ENCODE assay signal across 15 cellular contexts in the genomic region with DNA sequence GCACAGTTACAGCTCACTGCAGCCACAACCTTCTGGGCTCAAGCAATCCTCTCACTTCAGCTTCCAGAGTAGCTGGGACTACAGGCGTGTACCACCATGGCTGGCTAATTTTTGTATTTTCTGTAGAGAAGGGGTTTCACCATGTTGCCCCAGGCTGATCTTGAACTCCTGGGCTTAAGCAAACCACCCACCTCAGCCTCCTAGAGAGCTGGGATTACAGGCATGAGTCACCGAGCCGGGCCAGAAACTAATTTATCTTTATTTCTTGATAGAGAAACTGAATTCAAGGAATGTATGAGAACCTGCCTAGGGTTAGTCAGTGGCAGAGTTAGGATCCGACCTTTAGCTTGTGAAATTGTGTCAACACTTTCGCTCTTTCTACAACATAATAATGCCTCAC. TPM values are rescaled to one million over a fixed set of nuclear protein-coding genes. Genes with fewer than 3 reads are reported as not detected.
DNase-seq lines count a peak whose midpoint lies in the region; ATAC-seq, FAIRE-seq and TF ChIP-seq lines count a peak whose summit lies in the region.
"Had no signal": no experiment of that assay in that cellular context is flagged by ENCODE, and none has a peak within 500 bp of the region (broad histone marks: within the 10 kb centered on the region; RNA-seq: fewer than 3 reads in every experiment).

No MANE protein-coding gene starts in this region.

- no peak overlapping the region for H3K4me2 ChIP-seq in IMR-90 (ENCODE audit: low read depth, low read length)

- TF ChIP-seq POLR2A in IMR-90 (IDR thresholded peaks at IDR 0.05; ENCODE audit: low read depth, low read length) (no peak), transverse colon (IDR thresholded peaks at IDR 0.05) (no peak)

- POLR2A ChIA-PET in IMR-90 (lab: Charles Lee; ENCODE audit: unreplicated experiment): no interaction called here

- H2BK15ac ChIP-seq in IMR-90 (ENCODE audit: low read depth, low read length): no peak overlapping the region

- no peak overlapping the region for H3K14ac ChIP-seq in IMR-90 (replicated peaks; ENCODE audit: low read depth, low read length)

- no peak for TF ChIP-seq RAD21 in IMR-90 (IDR thresholded peaks at IDR 0.05; ENCODE audit: low read length)

- peaks cover 5% of the 10 kb centered on the region for H3K4me1 Mint-ChIP-seq in stimulated activated naive CD8-positive, alpha-beta T cell treated with anti-CD3 and anti-CD28 coated beads, Interleukin-15, amount 100 ng/mL, for 72 hours

- no peak for FAIRE-seq in kidney (lab: Jason Lieb, UNC)
- FAIRE-seq: A204.1 had no signal

- H3K27ac ChIP-seq in IMR-90 (ENCODE audit: insufficient read depth, low read length) (no peak overlapping the region), kidney (ENCODE audit: low read depth in 2 of 2, low read length in 2 of 2) (peak overlapping the region; percentile 52 to 82), transverse colon (no peak overlapping the region)
- H3K27ac ChIP-seq: esophagus squamous epithelium had no signal

- no peak overlapping the region for H3K4ac ChIP-seq in IMR-90 (ENCODE audit: low read depth, low read length)

- no peak overlapping the region for H2AFZ ChIP-seq in IMR-90 (replicated peaks; ENCODE audit: low read length, poor library complexity)

- H3K27me3 Mint-ChIP-seq in stimulated activated naive CD8-positive, alpha-beta T cell treated with anti-CD3 and anti-CD28 coated beads, Interleukin-15, amount 100 ng/mL, for 72 hours: peaks cover 1% of the 10 kb centered on the region

- peaks cover 0 to 2% of the 10 kb centered on the region in 2 experiments; a peak in 1 of 4 replicates for H3K79me1 ChIP-seq in IMR-90 (ENCODE audit: low read depth in 1 of 2, low read length in 2 of 2)

- no TSS peak for BruUV-seq in IMR-90 (replicated peaks; lab: Mats Ljungman, UMichigan)

- TF ChIP-seq CTCF in IMR-90 (conservative IDR thresholded peaks at IDR 0.05; ENCODE audit: low read depth, low read length) (no peak), kidney (IDR thresholded peaks at IDR 0.05; ENCODE audit: borderline replicate concordance, extremely low read depth, insufficient read depth) (no peak), transverse colon (IDR thresholded peaks at IDR 0.05) (no peak)

- H3K27ac Mint-ChIP-seq in stimulated activated naive CD8-positive, alpha-beta T cell treated with anti-CD3 and anti-CD28 coated beads, Interleukin-15, amount 100 ng/mL, for 72 hours: no peak overlapping the region
- H3K27ac Mint-ChIP-seq: activated naive CD8-positive, alpha-beta T cell treated with anti-CD3 and anti-CD28 coated beads for 36 hours had no signal

- H3K4me3 ChIP-seq in IMR-90 (ENCODE audit: insufficient read depth, low read depth, low read length): no peak overlapping the region
- no peak overlapping the region for H3K4me3 ChIP-seq in kidney (ENCODE audit: low read length in 2 of 2)
- no peak overlapping the region for H3K4me3 ChIP-seq in transverse colon
- H3K4me3 ChIP-seq: esophagus squamous epithelium had no signal

- no peaks in the 10 kb centered on the region for H4K20me1 ChIP-seq in IMR-90 (ENCODE audit: insufficient read depth, low read length)

- in situ Hi-C loops in IMR-90 (cut with MboI; ENCODE audit: low sequenced_read_pairs): no loop called here
- in situ Hi-C loops in transverse colon (cut with MboI; ENCODE audit: low pct_ligation_motif_present in 1 of 4, low pct_unique_long_range_greater_than_20kb in 1 of 4, low sequenced_read_pairs in 3 of 4): no loop called here

- WGBS in IMR-90 (ENCODE audit: extremely low coverage in 2 of 2, insufficient read length in 1 of 2), 2 experiments: no CpG with 5 or more reads among the region's 5 CpGs
- WGBS in transverse colon (ENCODE audit: low coverage in 1 of 2), 2 donors: 80 to 85% methylated on average over 4 to 5 of the region's 5 CpGs

- no peak overlapping the region for H2AK5ac ChIP-seq in IMR-90 (ENCODE audit: low read depth, low read length)

- no peaks in the 10 kb centered on the region for H3K9me3 ChIP-seq in IMR-90 (ENCODE audit: control insufficient read depth, insufficient read depth, low read length)
- no peaks in the 10 kb centered on the region for H3K9me3 ChIP-seq in kidney (ENCODE audit: control insufficient read depth in 1 of 2, low read length in 2 of 2)
- H3K9me3 ChIP-seq in transverse colon: no peaks in the 10 kb centered on the region
- H3K9me3 ChIP-seq: esophagus squamous epithelium had no signal

- no peak overlapping the region for H3K23ac ChIP-seq in IMR-90 (ENCODE audit: low read depth, low read length)

- H3K56ac ChIP-seq in IMR-90 (ENCODE audit: extremely low read depth, insufficient read depth, low read length): no peak overlapping the region

- TF ChIP-seq EP300 in transverse colon (IDR thresholded peaks at IDR 0.05; ENCODE audit: low read depth): no peak

- no peaks in the 10 kb centered on the region for H3K36me3 ChIP-seq in IMR-90 (ENCODE audit: control insufficient read depth, insufficient read depth, low read length)
- H3K36me3 ChIP-seq in kidney (ENCODE audit: control insufficient read depth in 1 of 2, insufficient read depth in 2 of 2, low read length in 2 of 2): no peaks in the 10 kb centered on the region
- no peaks in the 10 kb centered on the region for H3K36me3 ChIP-seq in transverse colon
- H3K36me3 ChIP-seq: esophagus squamous epithelium had no signal

- no peak overlapping the region for H2BK120ac ChIP-seq in IMR-90 (ENCODE audit: low read depth, low read length)

- H4K5ac ChIP-seq in IMR-90 (ENCODE audit: low read depth, low read length): no peak overlapping the region

- H3K4me3 Mint-ChIP-seq in stimulated activated naive CD8-positive, alpha-beta T cell treated with anti-CD3 and anti-CD28 coated beads, Interleukin-15, amount 100 ng/mL, for 72 hours: no peak overlapping the region
- H3K4me3 Mint-ChIP-seq: activated naive CD8-positive, alpha-beta T cell treated with anti-CD3 and anti-CD28 coated beads for 36 hours had no signal

- intact Hi-C loops in IMR-90 (cut with micrococcal nuclease) (loop anchor here (2.0 kb wide), 1 partner anchor 26 kb away; no protein-coding TSS in a partner anchor), kidney (cut with DNase I) (no loop called here), transverse colon (cut with DNase I; ENCODE audit: low total_unique reads) (no loop called here)

- peak; percentile 68 for DNase-seq in A172 (ENCODE audit: low spot score)
- peak; percentile 60 for DNase-seq in IMR-90
- peak; percentile 80 for DNase-seq in astrocyte of the hippocampus (ENCODE audit: low read depth, low spot score)
- no peak for DNase-seq in kidney
- no peak for DNase-seq in transverse colon
- no peak for DNase-seq in stimulated activated CD4-positive, alpha-beta T cell treated with anti-CD3 and anti-CD28 coated beads, Interleukin-4, amount 100 ng/mL, for 24 hours
- DNase-seq in stimulated activated naive CD8-positive, alpha-beta T cell treated with anti-CD3 and anti-CD28 coated beads, Interleukin-15, amount 100 ng/mL, for 72 hours: no peak
- DNase-seq: activated CD4-positive, alpha-beta T cell treated with anti-CD3 and anti-CD28 coated beads for 4 hours; activated naive CD8-positive, alpha-beta T cell treated with anti-CD3 and anti-CD28 coated beads for 36 hours; esophagus squamous epithelium; NCI-H2171; SHP77 treated with DMSO at 0.1 percent for 48 hours; stimulated activated CD8-positive, alpha-beta memory T cell treated with anti-CD3 and anti-CD28 coated beads, Interleukin-4, amount 100 ng/mL, for 48 hours had no signal

- no peak overlapping the region for H4K91ac ChIP-seq in IMR-90 (ENCODE audit: insufficient read depth, low read depth, low read length)

- CTCF ChIA-PET in IMR-90 (lab: Yijun Ruan, JAX): interaction anchor here (0.6 to 0.9 kb wide), 3 partner anchors 19 to 31 kb away, joined by 3 read pairs; no protein-coding TSS in a partner anchor

- no peak overlapping the region for H2BK20ac ChIP-seq in IMR-90 (ENCODE audit: low read depth, low read length)

- no peak overlapping the region for H3K9ac ChIP-seq in IMR-90 (ENCODE audit: low read depth, low read length)
- H3K9ac ChIP-seq in kidney (ENCODE audit: low read length in 2 of 2): peak overlapping the region in 1 of 2 donors; percentile 4

- no peaks in the 10 kb centered on the region for H3K9me3 Mint-ChIP-seq in stimulated activated naive CD8-positive, alpha-beta T cell treated with anti-CD3 and anti-CD28 coated beads, Interleukin-15, amount 100 ng/mL, for 72 hours
- H3K9me3 Mint-ChIP-seq: activated naive CD8-positive, alpha-beta T cell treated with anti-CD3 and anti-CD28 coated beads for 36 hours had no signal

- ATAC-seq in IMR-90 (ENCODE audit: low read depth) (peak; percentile 60), HG03457 (IDR thresholded peaks at IDR 0.05; ENCODE audit: unreplicated experiment) (no peak)
- ATAC-seq in stimulated activated naive CD8-positive, alpha-beta T cell treated with anti-CD3 and anti-CD28 coated beads, Interleukin-15, amount 100 ng/mL, for 72 hours: no peak

- no peak overlapping the region for H3K18ac ChIP-seq in IMR-90 (ENCODE audit: low read depth, low read length)

- no peaks in the 10 kb centered on the region; the same call in 1 of the 2 replicates for H3K4me1 ChIP-seq in IMR-90 (ENCODE audit: control insufficient read depth, insufficient read depth, low read length)
- peaks cover 4 to 9% of the 10 kb centered on the region in 2 donors for H3K4me1 ChIP-seq in kidney (ENCODE audit: control insufficient read depth in 1 of 2, insufficient read depth in 1 of 2, low read depth in 1 of 2, low read length in 2 of 2)
- H3K4me1 ChIP-seq in transverse colon: peaks cover 2% of the 10 kb centered on the region in 4 donors

- no peak overlapping the region for H2AK9ac ChIP-seq in IMR-90 (replicated peaks; ENCODE audit: low read depth, low read length, poor library complexity)

- H3K27me3 ChIP-seq in IMR-90 (ENCODE audit: control insufficient read depth, insufficient read depth, low read length) (no peaks in the 10 kb centered on the region), transverse colon (no peaks in the 10 kb centered on the region)
- H3K27me3 ChIP-seq: esophagus squamous epithelium had no signal

- dilution Hi-C loops in IMR-90 (cut with HindIII; ENCODE audit: low sequenced_read_pairs, unreplicated experiment): no loop called here

- H3K9me1 ChIP-seq in IMR-90 (ENCODE audit: insufficient read depth, low read length): no peaks in the 10 kb centered on the region

- 0 out of 4 replicates have a peak overlapping the region, but pooled peaks of 1 of the 2 experiments have one; percentile 39 for H4K8ac ChIP-seq in IMR-90 (ENCODE audit: low read depth in 2 of 2, low read length in 2 of 2)

- no peak overlapping the region for H2BK5ac ChIP-seq in IMR-90 (ENCODE audit: low read depth, low read length, poor library complexity, severe bottlenecking)

TF ChIP-seq in IMR-90, 13 proteins besides CTCF, POLR2A, EP300 and RAD21 (continues in another document):
- TF ChIP-seq SMC3 (IDR thresholded peaks at IDR 0.05; ENCODE audit: low read depth, low read length) (no peak), RCOR1 (IDR thresholded peaks at IDR 0.05; ENCODE audit: insufficient replicate concordance, low read length) (no peak)

RNA-seq across cellular contexts. Expression of a gene that starts 19.3 kb away (rescaled TPM):
- 104 and 110 TPM in 2 replicates for total RNA-seq in A172 (2014; rRNA removed; shearing (Covaris generic))
- total RNA-seq in IMR-90 (2012; rRNA removed) (181 and 204 TPM in 2 replicates), kidney (99.0 TPM), transverse colon (10 to 100 TPM; 28.9 to 67.0 (median 52.1) TPM)
- polyA plus RNA-seq in IMR-90 (2012; rRNA removed) (45.8 and 51.4 TPM in 2 replicates), kidney (ENCODE audit: insufficient read depth, low read depth, low replicate concordance) (26.3 TPM)
- polyA plus RNA-seq in IMR-90 (2012; cell fraction: cytosol; rRNA removed): 12.4 and 14.0 TPM in 2 replicates
- 9.3 and 71.1 TPM in 2 replicates for polyA plus RNA-seq in IMR-90 (2012; cell fraction: nucleus; rRNA removed; ENCODE audit: low replicate concordance)

Comparison
In these comparisons a context has a peak if more than half of its experiments do, and no peak if none do; other contexts are left out.
1. DNase-seq: peak in A172 (single experiment), IMR-90 (single experiment) and astrocyte of the hippocampus (single experiment); none in kidney (single experiment), transverse colon (single experiment), stimulated activated CD4-positive, alpha-beta T cell treated with anti-CD3 and anti-CD28 coated beads, Interleukin-4, amount 100 ng/mL, for 24 hours (single experiment) and stimulated activated naive CD8-positive, alpha-beta T cell treated with anti-CD3 and anti-CD28 coated beads, Interleukin-15, amount 100 ng/mL, for 72 hours (0 of 2).
2. H3K27ac ChIP-seq: peak in kidney (2 of 2); none in IMR-90 (single experiment) and transverse colon (0 of 4).